Comparison of ENCODE assay signal across 7 cellular contexts in genomic region chr15:67436351-67437250, GRCh38.
A peak's percentile ranks its signal among the peaks of the same experiment; 100 is the strongest.
DNase-seq lines count a peak whose midpoint lies in the region; ATAC-seq and TF ChIP-seq lines count a peak whose summit lies in the region.
"Not testable (repeated sequence)": the region's sequence is repeated elsewhere in the genome, so short reads cannot be mapped to it uniquely, and the experiment has no call there.

No MANE protein-coding gene starts in this region.

- DNase-seq in DND-41 (peak; percentile 5), NCI-H2171 treated with DMSO at 0.1 percent for 48 hours (lab: John Stamatoyannopoulos, UW) (peak; percentile 35), SJCRH30 (peak; percentile 87), left colon (peak; percentile 32 to 50)
- not testable (repeated sequence) for DNase-seq in trophoblast cell

- H2BK120ac ChIP-seq in trophoblast cell (ENCODE audit: insufficient read depth, low read length, poor library complexity): not testable (repeated sequence)

- not testable (repeated sequence) for H2AFZ ChIP-seq in DND-41 (ENCODE audit: low read depth, low read length)
- peak overlapping the region; percentile 50 for H2AFZ ChIP-seq in trophoblast cell (ENCODE audit: insufficient read depth, low read length, poor library complexity)

- not testable (repeated sequence) for H3K23ac ChIP-seq in trophoblast cell (ENCODE audit: low read length)

- not testable (repeated sequence) for H3K36me3 ChIP-seq in DND-41 (ENCODE audit: insufficient read depth, low read length); HUES64 (ENCODE audit: insufficient read depth, low read length); SJCRH30; trophoblast cell (ENCODE audit: control insufficient read depth in 1 of 2, insufficient read depth in 2 of 2, low read length in 2 of 2)

- H2BK5ac ChIP-seq in trophoblast cell (ENCODE audit: low read depth, low read length, poor library complexity): not testable (repeated sequence)

- H4K12ac ChIP-seq in trophoblast cell (ENCODE audit: low read depth, low read length): not testable (repeated sequence)

- not testable (repeated sequence) for H4K20me1 ChIP-seq in DND-41 (ENCODE audit: insufficient read depth, low read length)

- H3K4me1 ChIP-seq in DND-41 (ENCODE audit: insufficient read depth, low read length); trophoblast cell (ENCODE audit: control insufficient read depth in 1 of 2, insufficient read depth in 2 of 2, low read length in 2 of 2): not testable (repeated sequence)
- H3K4me1 ChIP-seq in HUES64 (ENCODE audit: insufficient read depth, low read length): peaks cover 12% of the 10 kb centered on the region; the same call in 1 of the 2 replicates
- peaks cover 13% of the 10 kb centered on the region for H3K4me1 ChIP-seq in SJCRH30

- not testable (repeated sequence) for H3K9ac ChIP-seq in DND-41 (ENCODE audit: low read depth, low read length); HUES64 (ENCODE audit: low read depth, low read length); trophoblast cell (ENCODE audit: low read length)

- not testable (repeated sequence) for H2BK12ac ChIP-seq in trophoblast cell (ENCODE audit: low read length)

- not testable (repeated sequence) for H2AK5ac ChIP-seq in trophoblast cell (ENCODE audit: low read length)

- not testable (repeated sequence) for H3K27ac ChIP-seq in DND-41 (ENCODE audit: low read length); trophoblast cell (ENCODE audit: low read depth, low read length)
- H3K27ac ChIP-seq in HUES64 (ENCODE audit: low read depth, low read length): peak overlapping the region; percentile 5; the same call in 1 of the 2 replicates
- peak overlapping the region; percentile 66 for H3K27ac ChIP-seq in SJCRH30

- intact Hi-C loops in left colon (cut with DNase I, micrococcal nuclease): loop anchor here in 1 of 2 donors (10.0 kb wide), 1 partner anchor 492 kb away; no protein-coding TSS in a partner anchor

- TF ChIP-seq CTCF in DND-41 (IDR thresholded peaks at IDR 0.05; ENCODE audit: borderline replicate concordance, extremely low read depth, low read length, poor library complexity, severe bottlenecking): not testable (repeated sequence)

- ATAC-seq in DND-41 (ENCODE audit: insufficient read depth, low read depth): not testable (repeated sequence)
- ATAC-seq in esophagus mucosa (peak; percentile 58), left colon (peak; percentile 67)

- WGBS in HUES64: 76% methylated on average over 12 of the region's 13 CpGs
- WGBS in trophoblast cell (ENCODE audit: extremely low coverage, insufficient coverage, insufficient read length): no CpG with 5 or more reads among the region's 13 CpGs

- not testable (repeated sequence) for H3K27me3 ChIP-seq in DND-41 (ENCODE audit: insufficient read depth, low read length, poor library complexity); HUES64 (ENCODE audit: insufficient read depth, low read length); SJCRH30; trophoblast cell (ENCODE audit: insufficient read depth, low read length)

- not testable (repeated sequence) for H3K14ac ChIP-seq in trophoblast cell (ENCODE audit: low read length)

- not testable (repeated sequence) for H3K4me2 ChIP-seq in DND-41 (ENCODE audit: insufficient read depth, low read length); trophoblast cell (ENCODE audit: low read length)

- not testable (repeated sequence) for H3K9me3 ChIP-seq in DND-41 (ENCODE audit: insufficient read depth, low read length, severe bottlenecking); HUES64 (ENCODE audit: insufficient read depth, low read depth, low read length); SJCRH30 (replicated peaks); trophoblast cell (ENCODE audit: insufficient read depth, low read depth, low read length)

- H3K79me1 ChIP-seq in trophoblast cell (ENCODE audit: low read length): not testable (repeated sequence)

- H4K91ac ChIP-seq in trophoblast cell (ENCODE audit: low read depth, low read length): not testable (repeated sequence)

- not testable (repeated sequence) for H3K4ac ChIP-seq in trophoblast cell (ENCODE audit: low read depth, low read length)

- not testable (repeated sequence) for H3K4me3 ChIP-seq in DND-41 (ENCODE audit: low read depth in 1 of 2, low read length in 2 of 2); HUES64 (ENCODE audit: low read length); trophoblast cell (ENCODE audit: low read depth, low read length)
- peak overlapping the region; percentile 14; the same call in 1 of the 2 replicates for H3K4me3 ChIP-seq in SJCRH30

- H3K79me2 ChIP-seq in DND-41 (ENCODE audit: insufficient read depth, low read length); trophoblast cell (ENCODE audit: control insufficient read depth, insufficient read depth, low read length, poor library complexity): not testable (repeated sequence)

- H4K8ac ChIP-seq in trophoblast cell (ENCODE audit: low read depth, low read length): not testable (repeated sequence)

- H3K18ac ChIP-seq in trophoblast cell (ENCODE audit: low read length): not testable (repeated sequence)
